In the genomic region with DNA sequence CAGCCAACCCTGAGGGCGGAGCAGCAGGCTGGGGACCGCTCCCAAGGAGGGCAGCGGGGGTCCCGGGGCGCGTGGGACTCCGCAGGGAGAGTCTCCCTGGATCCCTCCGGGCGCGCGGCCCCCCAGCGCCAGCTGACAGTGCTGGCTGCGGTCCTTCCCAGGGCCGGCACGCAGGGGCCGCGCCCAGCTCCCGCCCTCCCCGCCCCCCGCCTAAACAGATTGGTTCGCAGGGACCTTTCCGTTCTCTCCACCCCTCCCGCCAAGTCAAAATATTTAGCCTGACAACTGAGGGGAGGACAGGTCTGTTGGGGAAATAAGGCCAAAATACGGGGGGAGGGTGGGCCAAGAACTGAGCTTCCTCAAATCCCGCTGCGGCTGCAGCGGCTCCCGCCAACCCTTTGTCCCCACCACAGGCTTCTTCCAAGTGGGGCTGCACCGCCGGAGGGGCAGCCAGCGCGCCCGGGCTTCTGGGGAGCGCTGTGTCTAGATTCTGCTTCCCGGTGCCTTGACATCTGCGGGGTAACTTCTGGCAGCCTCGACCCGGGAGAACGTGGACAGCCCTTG, we compare ENCODE assay signal across 8 cellular contexts. TPM values are rescaled to one million over a fixed set of nuclear protein-coding genes. Genes with fewer than 3 reads are reported as not detected.
DNase-seq lines count a peak whose midpoint lies in the region; ATAC-seq and TF ChIP-seq lines count a peak whose summit lies in the region.

Gene INSRR, minus strand, starts transcription at position 159 of the 564 bp plus-strand sequence. CDS start 496 bp downstream, outside the sequence.

- no peaks in the 10 kb centered on the region for H3K79me1 ChIP-seq in trophoblast cell (ENCODE audit: low read length)

- no peak for TF ChIP-seq CTCF in fibroblast of mammary gland (conservative IDR thresholded peaks at IDR 0.05; ENCODE audit: control insufficient read depth, insufficient read depth, low read depth, low read length)

- H3K36me3 ChIP-seq in ES-I3 (ENCODE audit: insufficient read depth, low read length), result no peaks in the 10 kb centered on the region
- H3K36me3 ChIP-seq in SK-N-MC (ENCODE audit: insufficient read depth, low read length), result no peaks in the 10 kb centered on the region
- no peaks in the 10 kb centered on the region for H3K36me3 ChIP-seq in trophoblast cell (ENCODE audit: control insufficient read depth in 1 of 2, insufficient read depth in 2 of 2, low read length in 2 of 2)

- H2BK12ac ChIP-seq in trophoblast cell (ENCODE audit: low read length), result no peak within 1 kb of the TSS

- no CpG with 5 or more reads among the region's 39 CpGs for WGBS in trophoblast cell (ENCODE audit: extremely low coverage, insufficient coverage, insufficient read length)

- H3K18ac ChIP-seq in trophoblast cell (ENCODE audit: low read length), result no peak within 1 kb of the TSS

- H3K27ac ChIP-seq in SK-N-MC (no peak within 1 kb of the TSS), trophoblast cell (ENCODE audit: low read depth, low read length) (no peak within 1 kb of the TSS)

- no peak within 1 kb of the TSS for H3K23ac ChIP-seq in trophoblast cell (ENCODE audit: low read length)

- H3K4me2 ChIP-seq in trophoblast cell (ENCODE audit: low read length), result peak within 1 kb of the TSS; percentile 52

- no peaks in the 10 kb centered on the region for H3K79me2 ChIP-seq in trophoblast cell (ENCODE audit: control insufficient read depth, insufficient read depth, low read length, poor library complexity)

- H4K8ac ChIP-seq in trophoblast cell (ENCODE audit: low read depth, low read length), result no peak within 1 kb of the TSS

- no peak within 1 kb of the TSS for H2BK5ac ChIP-seq in trophoblast cell (ENCODE audit: low read depth, low read length, poor library complexity)

- H3K4me3 ChIP-seq in SK-N-MC (peak within 1 kb of the TSS; percentile 88), fibroblast of mammary gland (ENCODE audit: control insufficient read depth, low read depth, low read length) (peak within 1 kb of the TSS; percentile 0), trophoblast cell (ENCODE audit: low read depth, low read length) (no peak within 1 kb of the TSS)

- no peak within 1 kb of the TSS for H2AK5ac ChIP-seq in trophoblast cell (ENCODE audit: low read length)

- H4K91ac ChIP-seq in trophoblast cell (ENCODE audit: low read depth, low read length), result no peak within 1 kb of the TSS

- H2AFZ ChIP-seq in trophoblast cell (ENCODE audit: insufficient read depth, low read length, poor library complexity), result no peak within 1 kb of the TSS

- no peaks in the 10 kb centered on the region for H3K4me1 ChIP-seq in ES-I3 (ENCODE audit: insufficient read depth, low read length)
- peaks cover 8 to 19% of the 10 kb centered on the region in 2 experiments for H3K4me1 ChIP-seq in trophoblast cell (ENCODE audit: control insufficient read depth in 1 of 2, insufficient read depth in 2 of 2, low read length in 2 of 2)

- no peak within 1 kb of the TSS for H4K12ac ChIP-seq in trophoblast cell (ENCODE audit: low read depth, low read length)

- peaks cover 56% of the 10 kb centered on the region for H3K27me3 ChIP-seq in trophoblast cell (ENCODE audit: insufficient read depth, low read length)

- ATAC-seq in GM18519 (IDR thresholded peaks at IDR 0.05; ENCODE audit: low FRiP score, unreplicated experiment), result no peak

- H3K9me3 ChIP-seq in ES-I3 (ENCODE audit: control insufficient read depth, insufficient read depth, low read length) (no peaks in the 10 kb centered on the region), SK-N-MC (ENCODE audit: low read depth, low read length) (no peaks in the 10 kb centered on the region), trophoblast cell (ENCODE audit: insufficient read depth, low read depth, low read length) (peaks cover 8% of the 10 kb centered on the region)

- no peak within 1 kb of the TSS for H3K4ac ChIP-seq in trophoblast cell (ENCODE audit: low read depth, low read length)

- H3K9ac ChIP-seq in ES-I3 (ENCODE audit: low read depth, low read length) (peak within 1 kb of the TSS; percentile 38; the same call in 1 of the 2 replicates), SK-N-MC (ENCODE audit: insufficient read length) (no peak within 1 kb of the TSS), trophoblast cell (ENCODE audit: low read length) (no peak within 1 kb of the TSS)

- H2BK120ac ChIP-seq in trophoblast cell (ENCODE audit: insufficient read depth, low read length, poor library complexity), result no peak within 1 kb of the TSS

- DNase-seq in SK-N-MC (ENCODE audit: low read depth, low spot score) (no peak), fibroblast of mammary gland (ENCODE audit: low read depth) (no peak), trophoblast cell (no peak), NCI-H2196 (lab: John Stamatoyannopoulos, UW; ENCODE audit: unreplicated experiment) (no peak), KG1 (lab: John Stamatoyannopoulos, UW) (no peak), NCI-H226 (no peak)

- H3K14ac ChIP-seq in trophoblast cell (ENCODE audit: low read length), result no peak within 1 kb of the TSS

RNA-seq across cellular contexts. Expression of gene INSRR, which starts in this region (rescaled TPM):
- under 0.01 and 0.01 TPM in 2 replicates for polyA plus RNA-seq in trophoblast cell (2013)
